22 cellular contexts compared by ENCODE assay signal in genomic region chr13:113783482-113783881, GRCh38. TPM values are rescaled to one million over a fixed set of nuclear protein-coding genes. Genes with fewer than 3 reads are reported as not detected.
A peak's percentile ranks its signal among the peaks of the same experiment; 100 is the strongest.
DNase-seq lines count a peak whose midpoint lies in the region; ATAC-seq and TF ChIP-seq lines count a peak whose summit lies in the region.
"Had no signal": no experiment of that assay in that cellular context is flagged by ENCODE, and none has a peak within 500 bp of the region (broad histone marks: within the 10 kb centered on the region; RNA-seq: fewer than 3 reads in every experiment).

No MANE protein-coding gene starts in this region.

- TF ChIP-seq CTCF in right atrium auricular region (IDR thresholded peaks at IDR 0.05) (no peak), endodermal cell (conservative IDR thresholded peaks at IDR 0.05) (no peak), upper lobe of right lung (IDR thresholded peaks at IDR 0.05) (no peak)

- H3K23ac ChIP-seq in neuronal stem cell (ENCODE audit: low read depth, low read length, poor library complexity), result no peak overlapping the region

- intact Hi-C loops in cardiac septum (cut with DNase I), result no loop called here
- intact Hi-C loops in upper lobe of right lung (cut with DNase I), result no loop called here

- peaks cover 3% of the 10 kb centered on the region for H3K36me3 Mint-ChIP-seq in endodermal cell (ENCODE audit: low read depth)
- H3K36me3 Mint-ChIP-seq: CD4-positive, alpha-beta memory T cell had no signal

- no peak overlapping the region for H3K14ac ChIP-seq in neuronal stem cell (ENCODE audit: low read length)

- no peak overlapping the region for H3K27ac Mint-ChIP-seq in endodermal cell
- H3K27ac Mint-ChIP-seq: CD4-positive, alpha-beta memory T cell; H9 had no signal

- H3K4me1 ChIP-seq in right atrium auricular region, result no peaks in the 10 kb centered on the region
- no peaks in the 10 kb centered on the region for H3K4me1 ChIP-seq in endodermal cell (ENCODE audit: control insufficient read depth, insufficient read depth, low read length)
- H3K4me1 ChIP-seq in neuronal stem cell (ENCODE audit: control insufficient read depth in 2 of 2, insufficient read depth in 1 of 2, low read depth in 1 of 2, low read length in 2 of 2), result peaks cover 0 to 4% of the 10 kb centered on the region in 2 donors
- no peaks in the 10 kb centered on the region for H3K4me1 ChIP-seq in upper lobe of right lung

- H3K9me3 Mint-ChIP-seq in endodermal cell, result peaks cover 6% of the 10 kb centered on the region

- no peak overlapping the region for H2BK15ac ChIP-seq in neuronal stem cell (ENCODE audit: low read length)

- no peak overlapping the region for H4K91ac ChIP-seq in neuronal stem cell (ENCODE audit: low read depth, low read length, poor library complexity)

- H2BK5ac ChIP-seq in neuronal stem cell (ENCODE audit: low read length), result no peak overlapping the region

- no peak overlapping the region for H2BK120ac ChIP-seq in neuronal stem cell (ENCODE audit: low read depth, low read length)

- no peak overlapping the region for H4K8ac ChIP-seq in neuronal stem cell (ENCODE audit: low read depth, low read length)

- peak overlapping the region; percentile 13 for H3K18ac ChIP-seq in neuronal stem cell (ENCODE audit: low read length)

- H3K4me1 Mint-ChIP-seq in endodermal cell, result no peaks in the 10 kb centered on the region
- H3K4me1 Mint-ChIP-seq: CD4-positive, alpha-beta memory T cell had no signal

- H3K79me1 ChIP-seq in neuronal stem cell (ENCODE audit: low read depth, low read length), result no peaks in the 10 kb centered on the region

- H3K9ac ChIP-seq in endodermal cell (ENCODE audit: extremely low read depth, low read length, poor library complexity, severe bottlenecking) (no peak overlapping the region), neuronal stem cell (ENCODE audit: low read depth, low read length, poor library complexity) (no peak overlapping the region)
- H3K9ac ChIP-seq: GM23248 had no signal

- no peak overlapping the region for H2BK12ac ChIP-seq in neuronal stem cell (ENCODE audit: low read length)

- DNase-seq in cardiac septum (ENCODE audit: low spot score) (peak; percentile 29), right atrium auricular region (ENCODE audit: low spot score) (no peak), endodermal cell (peak; percentile 10), neuronal stem cell (ENCODE audit: low spot score) (no peak), upper lobe of right lung (peak; percentile 11), NCI-H2029 treated with DMSO at 0.1 percent for 48 hours (lab: John Stamatoyannopoulos, UW) (no peak), UCSD-AML1 (lab: John Stamatoyannopoulos, UW; ENCODE audit: unreplicated experiment) (no peak)
- DNase-seq: C1 segment of cervical spinal cord; CD4-positive, alpha-beta memory T cell; COR-L47; DMS53; GM23248; H9; KBM-7; MM.1S; NCI-H2029; NCI-H2227 treated with DMSO at 0.1 percent for 48 hours; NCI-H526 treated with DMSO at 0.1 percent for 48 hours; RPMI8226; SHP77 treated with DMSO at 0.1 percent for 48 hours had no signal

- H3K27ac ChIP-seq in right atrium auricular region, result no peak overlapping the region
- no peak overlapping the region for H3K27ac ChIP-seq in endodermal cell (ENCODE audit: low read depth, low read length)
- no peak overlapping the region for H3K27ac ChIP-seq in neuronal stem cell (replicated peaks; ENCODE audit: low read length)
- H3K27ac ChIP-seq in upper lobe of right lung, result no peak overlapping the region
- H3K27ac ChIP-seq: GM23248 had no signal

- no peaks in the 10 kb centered on the region for H3K36me3 ChIP-seq in right atrium auricular region
- H3K36me3 ChIP-seq in endodermal cell (ENCODE audit: control insufficient read depth, insufficient read depth, low read length), result no peaks in the 10 kb centered on the region
- peaks cover 0 to 2% of the 10 kb centered on the region in 2 donors for H3K36me3 ChIP-seq in neuronal stem cell (replicated peaks in 1 of 2; ENCODE audit: control insufficient read depth in 2 of 2, insufficient read depth in 2 of 2, low read length in 2 of 2)
- no peaks in the 10 kb centered on the region for H3K36me3 ChIP-seq in upper lobe of right lung

- H3K27me3 Mint-ChIP-seq in endodermal cell (ENCODE audit: insufficient read depth), result peaks cover 5% of the 10 kb centered on the region

- no peak overlapping the region for H3K4me3 ChIP-seq in right atrium auricular region
- H3K4me3 ChIP-seq in endodermal cell (ENCODE audit: low read length), result no peak overlapping the region
- H3K4me3 ChIP-seq in neuronal stem cell (ENCODE audit: low read length in 2 of 2), result no peak overlapping the region
- H3K4me3 ChIP-seq in upper lobe of right lung, result no peak overlapping the region
- H3K4me3 ChIP-seq: GM23248 had no signal

- H3K9me3 ChIP-seq in right atrium auricular region (no peaks in the 10 kb centered on the region), endodermal cell (ENCODE audit: control insufficient read depth, low read length) (no peaks in the 10 kb centered on the region), neuronal stem cell (replicated peaks in 1 of 2; ENCODE audit: control insufficient read depth in 2 of 2, insufficient read depth in 1 of 2, low read depth in 1 of 2, low read length in 2 of 2) (peaks cover 4 to 9% of the 10 kb centered on the region in 2 donors), upper lobe of right lung (no peaks in the 10 kb centered on the region)

- no peak overlapping the region for H3K4me2 ChIP-seq in neuronal stem cell (ENCODE audit: insufficient read depth, low read length, poor library complexity, severe bottlenecking)

- no peak overlapping the region for H2AFZ ChIP-seq in neuronal stem cell (ENCODE audit: low read length)
- H2AFZ ChIP-seq: GM23248 had no signal

- ATAC-seq in upper lobe of right lung, result no peak
- ATAC-seq in GM18873 (IDR thresholded peaks at IDR 0.05; ENCODE audit: low FRiP score, unreplicated experiment), result no peak

- H3K27me3 ChIP-seq in right atrium auricular region (no peaks in the 10 kb centered on the region), endodermal cell (ENCODE audit: control insufficient read depth, insufficient read depth, low read length, poor library complexity, severe bottlenecking) (peaks cover 15% of the 10 kb centered on the region), neuronal stem cell (ENCODE audit: control insufficient read depth in 3 of 3, insufficient read depth in 3 of 3, low read depth in 1 of 3, low read length in 3 of 3) (peaks cover 0 to 34% (median 0%) of the 10 kb centered on the region in 3 experiments), upper lobe of right lung (no peaks in the 10 kb centered on the region)

- no peak overlapping the region for H2AK5ac ChIP-seq in neuronal stem cell (ENCODE audit: low read depth, low read length)

- WGBS in endodermal cell (ENCODE audit: insufficient coverage in 1 of 2, insufficient read length in 1 of 2), 2 experiments, result 74 to 87% methylated on average over 4 to 6 of the region's 6 CpGs
- no CpG with 5 or more reads among the region's 6 CpGs for WGBS in neuronal stem cell (ENCODE audit: extremely low coverage in 2 of 2, insufficient read length in 2 of 2, insufficient replicate concordance in 1 of 2), 2 donors

- no peak overlapping the region for H3K4me3 Mint-ChIP-seq in endodermal cell
- H3K4me3 Mint-ChIP-seq: CD4-positive, alpha-beta memory T cell; H9 had no signal

- no peak overlapping the region for H3K4ac ChIP-seq in neuronal stem cell (ENCODE audit: low read length)

RNA-seq across cellular contexts. Expression of gene TMEM255B, which starts 24.5 kb away (rescaled TPM):
- 10.7 TPM for total RNA-seq in cardiac septum
- 1 to 10 TPM; 5.2 to 6.0 TPM for total RNA-seq in right atrium auricular region
- total RNA-seq in endodermal cell, result 1 to 10 TPM in 1 of 2 donors, under 1 TPM in 1; 0.55 to 2.1 TPM
- 2.4 TPM for polyA plus RNA-seq in endodermal cell (2013, experiment 1 of 2)
- 1.9 TPM for polyA plus RNA-seq in endodermal cell (2013, experiment 2 of 2)
- 2.5 TPM for polyA plus RNA-seq in neuronal stem cell (2013, experiment 1 of 2)
- 2.2 TPM for polyA plus RNA-seq in neuronal stem cell (2013, experiment 2 of 2)
- 43.6 TPM for total RNA-seq in upper lobe of right lung
- total RNA-seq: G401, GM23248 had no signal

Comparison
In these comparisons a context has a peak if more than half of its experiments do, and no peak if none do; other contexts are left out.
1. DNase-seq: peak in cardiac septum (single experiment), endodermal cell (single experiment) and upper lobe of right lung (single experiment); none in right atrium auricular region (single experiment), neuronal stem cell (single experiment), NCI-H2029 treated with DMSO at 0.1 percent for 48 hours (single experiment) and UCSD-AML1 (single experiment).